ENCODE assay signal across 15 cellular contexts in the genomic region with DNA sequence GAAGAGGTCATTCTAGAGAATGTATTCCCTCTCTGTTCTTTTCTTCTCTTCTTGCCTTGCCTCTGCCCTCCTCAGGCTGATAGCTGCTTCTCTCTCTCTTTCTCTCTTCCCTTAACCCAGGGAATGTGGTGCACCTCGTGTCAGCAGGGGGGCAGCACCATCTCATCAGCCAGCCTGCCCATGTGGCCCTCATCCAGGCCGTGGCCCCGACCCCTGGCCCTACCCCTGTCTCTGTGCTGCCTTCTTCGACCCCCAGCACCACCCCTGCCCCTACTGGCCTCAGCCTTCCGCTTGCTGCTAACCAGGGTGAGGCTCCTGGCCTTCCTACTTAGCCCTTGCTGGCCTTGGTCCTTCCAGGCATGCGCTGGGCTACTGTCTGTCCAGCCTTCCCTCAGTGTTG. TPM values are rescaled to one million over a fixed set of nuclear protein-coding genes. Genes with fewer than 3 reads are reported as not detected.
A peak's percentile ranks its signal among the peaks of the same experiment; 100 is the strongest.
DNase-seq lines count a peak whose midpoint lies in the region; ATAC-seq and TF ChIP-seq lines count a peak whose summit lies in the region.
"Had no signal": no experiment of that assay in that cellular context is flagged by ENCODE, and none has a peak within 500 bp of the region (broad histone marks: within the 10 kb centered on the region; RNA-seq: fewer than 3 reads in every experiment).

No MANE protein-coding gene starts in this region.

- peak; percentile 18; the same call in 1 of the 2 replicates for TF ChIP-seq CTCF in PC-3 (conservative IDR thresholded peaks at IDR 0.05; ENCODE audit: low read depth, low read length)
- peak; percentile 39 for TF ChIP-seq CTCF in foreskin keratinocyte (conservative IDR thresholded peaks at IDR 0.05)
- TF ChIP-seq CTCF in spleen (IDR thresholded peaks at IDR 0.05 in 8 of 11, conservative IDR thresholded peaks at IDR 0.05 in 3 of 11): peak in 5 of 11 experiments; percentile 17 to 40 (median 34)

- TF ChIP-seq POLR2A in spleen (IDR thresholded peaks at IDR 0.05): no peak

- ATAC-seq in PC-3 (no peak), foreskin keratinocyte (no peak), aorta (ENCODE audit: low FRiP score) (no peak)

- H3K27me3 ChIP-seq in PC-3 (ENCODE audit: low read length): no peaks in the 10 kb centered on the region
- no peaks in the 10 kb centered on the region for H3K27me3 ChIP-seq in foreskin keratinocyte
- H3K27me3 ChIP-seq in spleen (replicated peaks in 1 of 7): no peaks in the 10 kb centered on the region
- H3K27me3 ChIP-seq in aorta (ENCODE audit: control insufficient read depth in 1 of 2, insufficient read depth in 2 of 2, low read length in 1 of 2): no peaks in the 10 kb centered on the region
- H3K27me3 ChIP-seq in SJCRH30: no peaks in the 10 kb centered on the region
- H3K27me3 ChIP-seq: adrenal gland, ovary had no signal

- POLR2A ChIA-PET in PC-3 (lab: Charles Lee; ENCODE audit: unreplicated experiment): no interaction called here

- no peaks in the 10 kb centered on the region for H3K4me1 Mint-ChIP-seq in activated naive CD4-positive, alpha-beta T cell treated with anti-CD3 and anti-CD28 coated beads for 36 hours (ENCODE audit: low read depth)

- WGBS in spleen, 5 donors: 61 to 77% (median 69%) methylated on average over 6 of the region's 6 CpGs
- WGBS in aorta, 2 donors: 70 to 74% methylated on average over 5 to 6 of the region's 6 CpGs

- no peak overlapping the region for H2AFZ ChIP-seq in PC-3 (ENCODE audit: low read length)

- intact Hi-C loops in activated naive CD4-positive, alpha-beta T cell treated with anti-CD3 and anti-CD28 coated beads for 36 hours (cut with micrococcal nuclease): no loop called here
- intact Hi-C loops in PC-3 (cut with micrococcal nuclease) (no loop called here), spleen (cut with DNase I; ENCODE audit: low total_unique reads) (loop anchor here (10.0 kb wide), 1 partner anchor 52 kb away; no protein-coding TSS in a partner anchor), aorta (cut with DNase I) (no loop called here)

- BruUV-seq in PC-3 (replicated peaks; lab: Mats Ljungman, UMichigan): no TSS peak

- no peaks in the 10 kb centered on the region for H3K9me2 ChIP-seq in PC-3 (replicated peaks; ENCODE audit: low read length)

- no peaks in the 10 kb centered on the region for H3K27me3 Mint-ChIP-seq in activated naive CD4-positive, alpha-beta T cell treated with anti-CD3 and anti-CD28 coated beads for 36 hours (ENCODE audit: low read depth)
- H3K27me3 Mint-ChIP-seq: memory B cell had no signal

- no peaks in the 10 kb centered on the region for H4K20me1 ChIP-seq in PC-3 (ENCODE audit: low read length)

- peak overlapping the region; percentile 96 for H3K27ac ChIP-seq in PC-3 (ENCODE audit: low read length)
- no peak overlapping the region for H3K27ac ChIP-seq in foreskin keratinocyte
- H3K27ac ChIP-seq in spleen: peak overlapping the region in 5 of 8 donors; percentile 12 to 75 (median 16)
- no peak overlapping the region for H3K27ac ChIP-seq in aorta (ENCODE audit: low read depth in 1 of 2, low read length in 2 of 2)
- no peak overlapping the region for H3K27ac ChIP-seq in SJCRH30
- H3K27ac ChIP-seq: adrenal gland, coronary artery, ovary, VCaP had no signal

- peaks cover 25% of the 10 kb centered on the region for H3K4me1 ChIP-seq in PC-3 (ENCODE audit: insufficient read depth, low read length)
- no peaks in the 10 kb centered on the region for H3K4me1 ChIP-seq in foreskin keratinocyte
- H3K4me1 ChIP-seq in spleen: peaks cover 3 to 44% (median 21%) of the 10 kb centered on the region in 6 donors
- no peaks in the 10 kb centered on the region for H3K4me1 ChIP-seq in aorta (ENCODE audit: control insufficient read depth in 1 of 2, insufficient read depth in 2 of 2, low read length in 2 of 2)
- H3K4me1 ChIP-seq in SJCRH30: no peaks in the 10 kb centered on the region

- no peak overlapping the region for H3K4me3 Mint-ChIP-seq in activated naive CD4-positive, alpha-beta T cell treated with anti-CD3 and anti-CD28 coated beads for 36 hours
- H3K4me3 Mint-ChIP-seq: memory B cell had no signal

- DNase-seq in activated naive CD4-positive, alpha-beta T cell treated with anti-CD3 and anti-CD28 coated beads for 36 hours: peak; percentile 20
- no peak for DNase-seq in activated naive CD4-positive, alpha-beta T cell treated with Interleukin-2 at 50 U/mL for 16 hours
- no peak for DNase-seq in PC-3
- DNase-seq in foreskin keratinocyte: no peak
- peak; percentile 74 for DNase-seq in spleen
- no peak for DNase-seq in aorta
- no peak for DNase-seq in GM19238 (ENCODE audit: insufficient read length, low spot score)
- DNase-seq in SJCRH30: no peak
- DNase-seq: adrenal gland, NCI-H1048, NCI-H2227 treated with DMSO at 0.1 percent for 48 hours, ovary had no signal

- CTCF ChIA-PET in activated naive CD4-positive, alpha-beta T cell treated with anti-CD3 and anti-CD28 coated beads for 36 hours (lab: Charles Lee): interaction anchor here (0.9 kb wide), 1 partner anchor 91 kb away, joined by 4 read pairs; no protein-coding TSS in a partner anchor
- CTCF ChIA-PET in PC-3 (lab: Charles Lee): no interaction called here

- H3K9me3 ChIP-seq in PC-3 (ENCODE audit: low read length): no peaks in the 10 kb centered on the region
- H3K9me3 ChIP-seq in spleen: no peaks in the 10 kb centered on the region
- H3K9me3 ChIP-seq in aorta (ENCODE audit: control insufficient read depth, low read length): no peaks in the 10 kb centered on the region
- no peaks in the 10 kb centered on the region for H3K9me3 ChIP-seq in SJCRH30 (replicated peaks)
- H3K9me3 ChIP-seq: adrenal gland, ovary had no signal

- H3K4me3 ChIP-seq in PC-3 (ENCODE audit: low read length): no peak overlapping the region
- no peak overlapping the region for H3K4me3 ChIP-seq in spleen
- no peak overlapping the region for H3K4me3 ChIP-seq in aorta (ENCODE audit: low read length in 2 of 2)
- H3K4me3 ChIP-seq in SJCRH30: no peak overlapping the region
- H3K4me3 ChIP-seq: adrenal gland, coronary artery, ovary had no signal

- H3K36me3 Mint-ChIP-seq in activated naive CD4-positive, alpha-beta T cell treated with anti-CD3 and anti-CD28 coated beads for 36 hours (ENCODE audit: low read depth): peaks cover 59% of the 10 kb centered on the region

- no peak overlapping the region for H3K27ac Mint-ChIP-seq in activated naive CD4-positive, alpha-beta T cell treated with anti-CD3 and anti-CD28 coated beads for 36 hours
- H3K27ac Mint-ChIP-seq: memory B cell had no signal

- no peaks in the 10 kb centered on the region for H3K9me3 Mint-ChIP-seq in activated naive CD4-positive, alpha-beta T cell treated with anti-CD3 and anti-CD28 coated beads for 36 hours
- H3K9me3 Mint-ChIP-seq: memory B cell had no signal

- H3K79me2 ChIP-seq in PC-3 (ENCODE audit: low read length): peaks cover 56% of the 10 kb centered on the region

- peak overlapping the region; percentile 71 for H3K9ac ChIP-seq in PC-3 (ENCODE audit: low read length)

- peak overlapping the region; percentile 69 for H3K4me2 ChIP-seq in PC-3 (ENCODE audit: low read length)

- no peaks in the 10 kb centered on the region for H3F3A ChIP-seq in PC-3 (ENCODE audit: low read length, unreplicated experiment)

- H3K36me3 ChIP-seq in PC-3 (ENCODE audit: low read depth, low read length) (peaks cover 55% of the 10 kb centered on the region), spleen (peaks cover 13 to 100% (median 89%) of the 10 kb centered on the region in 6 donors), aorta (ENCODE audit: control insufficient read depth in 1 of 2, insufficient read depth in 2 of 2, low read length in 1 of 2) (peaks cover 0 to 23% of the 10 kb centered on the region in 2 donors), SJCRH30 (peaks cover 96% of the 10 kb centered on the region)

RNA-seq across cellular contexts. Expression of a gene that starts 23.5 kb away (rescaled TPM):
- total RNA-seq in activated naive CD4-positive, alpha-beta T cell treated with anti-CD3 and anti-CD28 coated beads for 36 hours: 10 to 100 TPM; 52.3 to 55.2 TPM
- total RNA-seq in PC-3 (2014; rRNA removed) (19.0 and 29.6 TPM in 2 replicates), foreskin keratinocyte (16.0 TPM in 2 replicates), spleen (10 to 100 TPM; 52.8 to 85.7 (median 72.7) TPM), aorta (10 to 100 TPM; 55.0 to 66.2 TPM)
- polyA plus RNA-seq in foreskin keratinocyte (0.60 and 0.96 TPM in 2 replicates), spleen (10 to 100 TPM in 1 of 3 donors, 1 to 10 TPM in 2; 1.2 to 19.0 (median 1.4) TPM), aorta (10 to 100 TPM in 1 of 2 donors, 1 to 10 TPM in 1; 7.1 to 14.8 TPM)
- total RNA-seq in SJCRH30 (2014; rRNA removed; shearing (Covaris generic)): 19.3 and 22.0 TPM in 2 replicates

RNA-seq across cellular contexts. Expression of a gene that starts 25.8 kb away (rescaled TPM):
- total RNA-seq in activated naive CD4-positive, alpha-beta T cell treated with anti-CD3 and anti-CD28 coated beads for 36 hours: 10 to 100 TPM; 23.3 to 26.4 TPM
- total RNA-seq in PC-3 (2014; rRNA removed): 28.6 and 30.9 TPM in 2 replicates
- 18.5 and 22.1 TPM in 2 replicates for total RNA-seq in foreskin keratinocyte
- polyA plus RNA-seq in foreskin keratinocyte: 23.7 and 26.5 TPM in 2 replicates
- 10 to 100 TPM; 28.5 to 36.7 (median 34.0) TPM for total RNA-seq in spleen
- polyA plus RNA-seq in spleen: 10 to 100 TPM; 30.3 to 51.6 (median 42.8) TPM
- 10 to 100 TPM; 15.8 to 20.8 TPM for total RNA-seq in aorta
- polyA plus RNA-seq in aorta: 10 to 100 TPM; 12.3 to 36.0 TPM
- 26.3 and 26.4 TPM in 2 replicates for total RNA-seq in SJCRH30 (2014; rRNA removed; shearing (Covaris generic))

RNA-seq across cellular contexts. Expression of a gene that starts 39.4 kb away (rescaled TPM):
- total RNA-seq in activated naive CD4-positive, alpha-beta T cell treated with anti-CD3 and anti-CD28 coated beads for 36 hours: 1 to 10 TPM; 2.0 to 2.3 TPM
- total RNA-seq in PC-3 (2014; rRNA removed) (8.6 and 9.6 TPM in 2 replicates), foreskin keratinocyte (4.8 and 7.8 TPM in 2 replicates), spleen (1 to 10 TPM; 3.1 to 7.2 (median 4.1) TPM), aorta (1 to 10 TPM in 1 of 2 donors, under 1 TPM in 1; 0.52 to 2.7 TPM)
- polyA plus RNA-seq in foreskin keratinocyte (9.2 and 9.6 TPM in 2 replicates), spleen (10 to 100 TPM in 1 of 3 donors, 1 to 10 TPM in 2; 8.2 to 15.5 (median 8.3) TPM), aorta (1 to 10 TPM in 1 of 2 donors, under 1 TPM in 1; 0.88 to 9.8 TPM)
- total RNA-seq in SJCRH30 (2014; rRNA removed; shearing (Covaris generic)): 4.1 and 4.2 TPM in 2 replicates

RNA-seq across cellular contexts. Expression of a gene that starts 39.7 kb away (rescaled TPM):
- 10 to 100 TPM; 51.1 to 61.0 TPM for total RNA-seq in activated naive CD4-positive, alpha-beta T cell treated with anti-CD3 and anti-CD28 coated beads for 36 hours
- total RNA-seq in PC-3 (2014; rRNA removed) (64.1 and 80.2 TPM in 2 replicates), foreskin keratinocyte (76.4 and 77.0 TPM in 2 replicates), spleen (100 to 1,000 TPM in 2 of 7 donors, 10 to 100 TPM in 5; 65.9 to 111 (median 88.8) TPM), aorta (10 to 100 TPM; 73.9 to 90.2 TPM)
- polyA plus RNA-seq in foreskin keratinocyte (56.3 and 59.7 TPM in 2 replicates), spleen (10 to 100 TPM; 38.1 to 63.9 (median 50.0) TPM), aorta (10 to 100 TPM; 22.7 to 59.5 TPM)
- total RNA-seq in SJCRH30 (2014; rRNA removed; shearing (Covaris generic)): 120 and 124 TPM in 2 replicates

Comparison
In these comparisons a context has a peak if more than half of its experiments do, and no peak if none do; other contexts are left out.
1. DNase-seq: peak in activated naive CD4-positive, alpha-beta T cell treated with anti-CD3 and anti-CD28 coated beads for 36 hours (single experiment) and spleen (single experiment); none in activated naive CD4-positive, alpha-beta T cell treated with Interleukin-2 at 50 U/mL for 16 hours (single experiment), PC-3 (single experiment), foreskin keratinocyte (0 of 2), aorta (0 of 2), GM19238 (single experiment) and SJCRH30 (0 of 2).
2. H3K27ac ChIP-seq: peak in PC-3 (single experiment) and spleen (5 of 8); none in foreskin keratinocyte (single experiment), aorta (0 of 2) and SJCRH30 (single experiment).